20 cellular contexts compared by ENCODE assay signal in genomic region chr2:27024188-27024587, GRCh38. TPM values are rescaled to one million over a fixed set of nuclear protein-coding genes. Genes with fewer than 3 reads are reported as not detected.
DNase-seq lines count a peak whose midpoint lies in the region; ATAC-seq and TF ChIP-seq lines count a peak whose summit lies in the region.
"Had no signal": no experiment of that assay in that cellular context is flagged by ENCODE, and none has a peak within 500 bp of the region (broad histone marks: within the 10 kb centered on the region; RNA-seq: fewer than 3 reads in every experiment).

No MANE protein-coding gene starts in this region.

- TF ChIP-seq CTCF in heart right ventricle (IDR thresholded peaks at IDR 0.05): no peak
- peak; percentile 44; the same call in 1 of the 2 replicates for TF ChIP-seq CTCF in WTC11 (IDR thresholded peaks at IDR 0.05)
- TF ChIP-seq CTCF in type B pancreatic cell (conservative IDR thresholded peaks at IDR 0.05): peak; percentile 32

- H3K9me3 ChIP-seq in heart right ventricle (no peaks in the 10 kb centered on the region), iPS DF 6.9 (ENCODE audit: control insufficient read depth, insufficient read depth, low read length) (no peaks in the 10 kb centered on the region)
- H3K9me3 ChIP-seq: Caco-2, psoas muscle, upper lobe of left lung had no signal

- POLR2A ChIA-PET in WTC11 (lab: Charles Lee): interaction anchor here (0.7 to 1.1 kb wide), 3 partner anchors 7 to 175 kb away, joined by 3 to 8 read pairs (median 4); partner anchors contain the start of gene TMEM214

- H3K36me3 Mint-ChIP-seq in WTC11 (peaks cover 3% of the 10 kb centered on the region; the same call in 1 of the 2 replicates), type B pancreatic cell (peaks cover 7% of the 10 kb centered on the region)

- H3K36me3 ChIP-seq in heart right ventricle (peaks cover 0 to 66% (median 4%) of the 10 kb centered on the region in 9 donors), iPS DF 6.9 (ENCODE audit: control insufficient read depth, insufficient read depth, low read length) (no peaks in the 10 kb centered on the region)

- no peak overlapping the region for H3K4me3 ChIP-seq in heart right ventricle
- no peak overlapping the region for H3K4me3 ChIP-seq in iPS DF 6.9 (ENCODE audit: low read length)
- H3K4me3 ChIP-seq: hepatocyte, psoas muscle, upper lobe of left lung had no signal

- H3K27me3 ChIP-seq in heart right ventricle (no peaks in the 10 kb centered on the region), iPS DF 6.9 (ENCODE audit: control insufficient read depth, insufficient read depth, low read length) (no peaks in the 10 kb centered on the region)
- H3K27me3 ChIP-seq: hepatocyte, upper lobe of left lung had no signal

- H3K4me1 ChIP-seq in heart right ventricle (peaks cover 0 to 26% (median 14%) of the 10 kb centered on the region in 9 donors), iPS DF 6.9 (ENCODE audit: control insufficient read depth, insufficient read depth, low read length) (peaks cover 1% of the 10 kb centered on the region; the same call in 1 of the 2 replicates)

- H3K9me3 Mint-ChIP-seq in WTC11: no peaks in the 10 kb centered on the region
- no peaks in the 10 kb centered on the region for H3K9me3 Mint-ChIP-seq in type B pancreatic cell
- H3K9me3 Mint-ChIP-seq: activated CD8-positive, alpha-beta T cell treated with anti-CD3 and anti-CD28 coated beads for 36 hours; activated naive CD8-positive, alpha-beta T cell treated with anti-CD3 and anti-CD28 coated beads, Interleukin-2, amount 50 U/mL, for 24 hours; activated T-cell treated with anti-CD3 and anti-CD28 coated beads, Interleukin-2, amount 50 U/mL, for 72 hours had no signal

- H3K27ac Mint-ChIP-seq in WTC11 (no peak overlapping the region), type B pancreatic cell (no peak overlapping the region)
- H3K27ac Mint-ChIP-seq: activated CD8-positive, alpha-beta T cell treated with anti-CD3 and anti-CD28 coated beads for 36 hours; activated naive CD8-positive, alpha-beta T cell treated with anti-CD3 and anti-CD28 coated beads, Interleukin-2, amount 50 U/mL, for 24 hours; activated T-cell treated with anti-CD3 and anti-CD28 coated beads, Interleukin-2, amount 50 U/mL, for 72 hours had no signal

- H3K4me1 Mint-ChIP-seq in WTC11 (peaks cover 6% of the 10 kb centered on the region), type B pancreatic cell (ENCODE audit: unreplicated experiment) (peaks cover 24% of the 10 kb centered on the region)
- H3K4me1 Mint-ChIP-seq: activated naive CD8-positive, alpha-beta T cell treated with anti-CD3 and anti-CD28 coated beads, Interleukin-2, amount 50 U/mL, for 24 hours had no signal

- intact Hi-C loops in cardiac septum (cut with DNase I) (no loop called here), heart right ventricle (cut with DNase I) (loop anchor here in 1 of 10 donors (10.0 kb wide), 1 partner anchor 179 kb away; the partner anchor contains the start of gene DPYSL5)

- H3K4me3 Mint-ChIP-seq in WTC11 (no peak overlapping the region), type B pancreatic cell (no peak overlapping the region)
- H3K4me3 Mint-ChIP-seq: activated CD8-positive, alpha-beta T cell treated with anti-CD3 and anti-CD28 coated beads for 36 hours; activated naive CD8-positive, alpha-beta T cell treated with anti-CD3 and anti-CD28 coated beads, Interleukin-2, amount 50 U/mL, for 24 hours; activated T-cell treated with anti-CD3 and anti-CD28 coated beads, Interleukin-2, amount 50 U/mL, for 72 hours had no signal

- DNase-seq in cardiac septum (ENCODE audit: low spot score) (peak; percentile 73), heart right ventricle (no peak), WTC11 (ENCODE audit: low spot score) (peak; percentile 87), iPS DF 6.9 (ENCODE audit: low read depth, low spot score) (peak; percentile 45), type B pancreatic cell (ENCODE audit: extremely low spot score, unreplicated experiment) (no peak), caudate nucleus (lab: John Stamatoyannopoulos, UW) (no peak), COLO829 (ENCODE audit: low spot score) (no peak)
- DNase-seq: activated CD8-positive, alpha-beta T cell treated with anti-CD3 and anti-CD28 coated beads for 36 hours; activated naive CD8-positive, alpha-beta T cell treated with anti-CD3 and anti-CD28 coated beads, Interleukin-2, amount 50 U/mL, for 24 hours; activated T-cell treated with anti-CD3 and anti-CD28 coated beads, Interleukin-2, amount 50 U/mL, for 72 hours; Caco-2; NCI-H1694; NCI-H524 treated with DMSO at 0.1 percent for 48 hours; stimulated activated CD4-positive, alpha-beta T cell treated with anti-CD3 and anti-CD28 coated beads, Interleukin-12 subunit alpha, Interleukin-12 subunit beta, amount 100 ng/mL, for 4 hours; stimulated activated naive CD4-positive, alpha-beta T cell treated with Interleukin-2 at 50 U/mL for 16 hours had no signal

- ATAC-seq in heart right ventricle (no peak), WTC11 (peak; percentile 83), HG02973 (IDR thresholded peaks at IDR 0.05; ENCODE audit: unreplicated experiment) (no peak)
- ATAC-seq: activated CD8-positive, alpha-beta T cell treated with anti-CD3 and anti-CD28 coated beads for 36 hours; activated naive CD8-positive, alpha-beta T cell treated with anti-CD3 and anti-CD28 coated beads, Interleukin-2, amount 50 U/mL, for 24 hours; activated T-cell treated with anti-CD3 and anti-CD28 coated beads, Interleukin-2, amount 50 U/mL, for 72 hours; left colon; psoas muscle had no signal

- CTCF ChIA-PET in WTC11 (lab: Charles Lee): interaction anchor here (0.5 to 6.3 kb wide), 56 partner anchors 8 to 418 kb away, joined by 3 to 161 read pairs (median 5); partner anchors contain the start of genes AGBL5, DPYSL5, KHK and OST4

- no peak overlapping the region for H3K27ac ChIP-seq in heart right ventricle
- H3K27ac ChIP-seq in iPS DF 6.9 (ENCODE audit: low read length): no peak overlapping the region
- H3K27ac ChIP-seq in caudate nucleus (ENCODE audit: low read depth, low read length): no peak overlapping the region
- H3K27ac ChIP-seq: hepatocyte, psoas muscle, upper lobe of left lung had no signal

- WGBS in heart right ventricle, 2 donors: 81 to 85% methylated on average over 18 of the region's 18 CpGs
- WGBS in iPS DF 6.9 (ENCODE audit: insufficient coverage, insufficient read length): no CpG with 5 or more reads among the region's 18 CpGs

- H3K27me3 Mint-ChIP-seq in WTC11 (ENCODE audit: low read depth) (no peaks in the 10 kb centered on the region), type B pancreatic cell (no peaks in the 10 kb centered on the region)
- H3K27me3 Mint-ChIP-seq: activated CD8-positive, alpha-beta T cell treated with anti-CD3 and anti-CD28 coated beads for 36 hours; activated naive CD8-positive, alpha-beta T cell treated with anti-CD3 and anti-CD28 coated beads, Interleukin-2, amount 50 U/mL, for 24 hours had no signal

TF ChIP-seq in WTC11, 78 proteins besides CTCF, POLR2A, EP300 and RAD21:
- TF ChIP-seq HMGXB4 (CRISPR knock-in tag; IDR thresholded peaks at IDR 0.05) (no peak), ZBTB21 (CRISPR knock-in tag; IDR thresholded peaks at IDR 0.05; ENCODE audit: borderline replicate concordance) (no peak), ZNF219 (CRISPR knock-in tag; IDR thresholded peaks at IDR 0.05; ENCODE audit: borderline replicate concordance) (no peak), SOX15 (CRISPR knock-in tag; IDR thresholded peaks at IDR 0.05) (no peak), TEAD4 (CRISPR knock-in tag; IDR thresholded peaks at IDR 0.05) (no peak), ZNF423 (CRISPR knock-in tag; IDR thresholded peaks at IDR 0.05) (peak; percentile 37; the same call in 1 of the 2 replicates)
TF ChIP-seq in WTC11: peak in this region for 1.

RNA-seq across cellular contexts. Expression of gene TMEM214, which starts 8.6 kb away (rescaled TPM):
- total RNA-seq in cardiac septum (40.3 TPM), heart right ventricle (10 to 100 TPM; 24.7 to 53.4 (median 28.0) TPM), WTC11 (2021) (46.4 to 57.1 TPM (median 48.9 TPM) in 3 replicates), type B pancreatic cell (ENCODE audit: low replicate concordance) (83.9 and 96.1 TPM in 2 replicates)
- 10 to 100 TPM; 41.5 to 48.6 TPM for polyA plus RNA-seq in heart right ventricle

RNA-seq across cellular contexts. Expression of gene AGBL5, which starts 27.3 kb away (rescaled TPM):
- 11.7 TPM for total RNA-seq in cardiac septum
- total RNA-seq in heart right ventricle: 10 to 100 TPM in 6 of 10 donors, 1 to 10 TPM in 4; 7.9 to 16.8 (median 11.7) TPM
- 1 to 10 TPM; 4.2 to 6.5 TPM for polyA plus RNA-seq in heart right ventricle
- 43.0 to 57.1 TPM (median 55.6 TPM) in 3 replicates for total RNA-seq in WTC11 (2021)
- 24.3 and 57.3 TPM in 2 replicates for total RNA-seq in type B pancreatic cell (ENCODE audit: low replicate concordance)

RNA-seq across cellular contexts. Expression of gene OST4, which starts 47.3 kb away (rescaled TPM):
- total RNA-seq in cardiac septum: 339 TPM
- total RNA-seq in heart right ventricle: 100 to 1,000 TPM; 342 to 457 (median 388) TPM
- polyA plus RNA-seq in heart right ventricle: 100 to 1,000 TPM; 336 to 456 TPM
- 210 to 239 TPM (median 226 TPM) in 3 replicates for total RNA-seq in WTC11 (2021)
- 298 and 401 TPM in 2 replicates for total RNA-seq in type B pancreatic cell (ENCODE audit: low replicate concordance)

RNA-seq across cellular contexts. Expression of gene MAPRE3, which starts 53.8 kb away (rescaled TPM):
- total RNA-seq in cardiac septum (43.1 TPM), heart right ventricle (10 to 100 TPM; 34.9 to 62.0 (median 47.2) TPM), WTC11 (2021) (4.9 to 10.3 TPM (median 6.0 TPM) in 3 replicates), type B pancreatic cell (ENCODE audit: low replicate concordance) (13.5 and 14.4 TPM in 2 replicates)
- polyA plus RNA-seq in heart right ventricle: 10 to 100 TPM; 23.0 to 68.8 TPM

RNA-seq across cellular contexts. Expression of gene EMILIN1, which starts 54.2 kb away (rescaled TPM):
- 21.0 TPM for total RNA-seq in cardiac septum
- 10 to 100 TPM in 7 of 10 donors, 1 to 10 TPM in 3; 6.8 to 53.2 (median 12.2) TPM for total RNA-seq in heart right ventricle
- 10 to 100 TPM; 40.8 to 41.0 TPM for polyA plus RNA-seq in heart right ventricle
- 3.0 to 4.0 TPM (median 3.5 TPM) in 3 replicates for total RNA-seq in WTC11 (2021)
- 2.7 and 60.7 TPM in 2 replicates for total RNA-seq in type B pancreatic cell (ENCODE audit: low replicate concordance)

Comparison
In these comparisons a context has a peak if more than half of its experiments do, and no peak if none do; other contexts are left out.
1. DNase-seq: peak in cardiac septum (single experiment), WTC11 (single experiment) and iPS DF 6.9 (single experiment); none in heart right ventricle (0 of 2), type B pancreatic cell (single experiment), caudate nucleus (0 of 61) and COLO829 (single experiment).
2. CTCF ChIP-seq: peak in WTC11 (single experiment) and type B pancreatic cell (single experiment); none in heart right ventricle (0 of 9).